ENCODE assay signal across 1 cellular context in the genomic region with DNA sequence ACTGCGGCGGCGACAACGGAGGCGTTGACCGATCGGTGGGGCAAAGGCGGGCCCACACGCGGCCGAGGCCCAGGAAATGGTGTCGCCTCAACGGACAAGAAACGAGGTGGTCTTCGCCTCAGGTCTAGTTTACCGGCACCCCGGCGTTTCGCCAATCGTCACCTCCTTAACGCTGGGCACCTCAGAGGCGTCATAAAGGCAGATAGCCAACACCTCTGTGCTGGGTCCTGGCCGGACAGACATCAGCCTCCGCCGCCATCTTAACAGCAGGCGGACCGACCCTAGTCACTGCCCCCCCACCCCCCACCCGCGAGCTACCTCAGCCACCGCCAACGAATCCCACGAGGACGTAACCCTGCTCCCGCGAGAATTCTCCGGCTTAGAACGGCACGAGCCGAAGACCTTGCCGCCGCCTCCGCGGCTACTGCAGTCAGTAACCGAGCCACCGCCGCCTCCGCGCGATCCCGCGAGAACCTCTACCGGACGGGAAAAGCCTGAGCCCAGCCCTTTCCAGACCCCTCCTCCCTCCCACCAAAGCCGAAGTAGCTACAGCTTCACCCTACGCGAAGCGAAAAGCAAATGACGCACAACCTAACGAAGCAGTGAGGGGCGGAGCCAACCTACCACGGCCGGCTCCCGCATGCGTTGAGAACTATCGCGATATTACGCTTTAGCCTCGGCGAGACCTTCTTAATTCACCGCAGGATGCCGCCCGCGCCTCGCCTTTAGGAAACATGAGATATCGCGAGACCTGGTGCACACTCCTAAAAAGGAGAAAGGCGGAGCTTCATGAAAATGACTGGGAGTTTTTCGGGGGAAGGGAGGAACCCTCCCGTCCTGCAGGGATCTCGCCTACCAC.
TF ChIP-seq lines count a peak whose summit lies in the region.

No MANE protein-coding gene starts in this region.

TF ChIP-seq in HepG2, 621 proteins besides CTCF, POLR2A, EP300 and RAD21 (continued from another document and continues in another):
- TF ChIP-seq, protein P1, sequence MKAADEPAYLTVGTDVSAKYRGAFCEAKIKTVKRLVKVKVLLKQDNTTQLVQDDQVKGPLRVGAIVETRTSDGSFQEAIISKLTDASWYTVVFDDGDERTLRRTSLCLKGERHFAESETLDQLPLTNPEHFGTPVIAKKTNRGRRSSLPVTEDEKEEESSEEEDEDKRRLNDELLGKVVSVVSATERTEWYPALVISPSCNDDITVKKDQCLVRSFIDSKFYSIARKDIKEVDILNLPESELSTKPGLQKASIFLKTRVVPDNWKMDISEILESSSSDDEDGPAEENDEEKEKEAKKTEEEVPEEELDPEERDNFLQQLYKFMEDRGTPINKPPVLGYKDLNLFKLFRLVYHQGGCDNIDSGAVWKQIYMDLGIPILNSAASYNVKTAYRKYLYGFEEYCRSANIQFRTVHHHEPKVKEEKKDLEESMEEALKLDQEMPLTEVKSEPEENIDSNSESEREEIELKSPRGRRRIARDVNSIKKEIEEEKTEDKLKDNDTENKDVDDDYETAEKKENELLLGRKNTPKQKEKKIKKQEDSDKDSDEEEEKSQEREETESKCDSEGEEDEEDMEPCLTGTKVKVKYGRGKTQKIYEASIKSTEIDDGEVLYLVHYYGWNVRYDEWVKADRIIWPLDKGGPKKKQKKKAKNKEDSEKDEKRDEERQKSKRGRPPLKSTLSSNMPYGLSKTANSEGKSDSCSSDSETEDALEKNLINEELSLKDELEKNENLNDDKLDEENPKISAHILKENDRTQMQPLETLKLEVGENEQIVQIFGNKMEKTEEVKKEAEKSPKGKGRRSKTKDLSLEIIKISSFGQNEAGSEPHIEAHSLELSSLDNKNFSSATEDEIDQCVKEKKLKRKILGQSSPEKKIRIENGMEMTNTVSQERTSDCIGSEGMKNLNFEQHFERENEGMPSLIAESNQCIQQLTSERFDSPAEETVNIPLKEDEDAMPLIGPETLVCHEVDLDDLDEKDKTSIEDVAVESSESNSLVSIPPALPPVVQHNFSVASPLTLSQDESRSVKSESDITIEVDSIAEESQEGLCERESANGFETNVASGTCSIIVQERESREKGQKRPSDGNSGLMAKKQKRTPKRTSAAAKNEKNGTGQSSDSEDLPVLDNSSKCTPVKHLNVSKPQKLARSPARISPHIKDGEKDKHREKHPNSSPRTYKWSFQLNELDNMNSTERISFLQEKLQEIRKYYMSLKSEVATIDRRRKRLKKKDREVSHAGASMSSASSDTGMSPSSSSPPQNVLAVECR (CRISPR knock-in tag; IDR thresholded peaks at IDR 0.05; ENCODE audit: borderline replicate concordance), result peak; percentile 50; the same call in 1 of the 2 replicates
- TF ChIP-seq, protein P2, sequence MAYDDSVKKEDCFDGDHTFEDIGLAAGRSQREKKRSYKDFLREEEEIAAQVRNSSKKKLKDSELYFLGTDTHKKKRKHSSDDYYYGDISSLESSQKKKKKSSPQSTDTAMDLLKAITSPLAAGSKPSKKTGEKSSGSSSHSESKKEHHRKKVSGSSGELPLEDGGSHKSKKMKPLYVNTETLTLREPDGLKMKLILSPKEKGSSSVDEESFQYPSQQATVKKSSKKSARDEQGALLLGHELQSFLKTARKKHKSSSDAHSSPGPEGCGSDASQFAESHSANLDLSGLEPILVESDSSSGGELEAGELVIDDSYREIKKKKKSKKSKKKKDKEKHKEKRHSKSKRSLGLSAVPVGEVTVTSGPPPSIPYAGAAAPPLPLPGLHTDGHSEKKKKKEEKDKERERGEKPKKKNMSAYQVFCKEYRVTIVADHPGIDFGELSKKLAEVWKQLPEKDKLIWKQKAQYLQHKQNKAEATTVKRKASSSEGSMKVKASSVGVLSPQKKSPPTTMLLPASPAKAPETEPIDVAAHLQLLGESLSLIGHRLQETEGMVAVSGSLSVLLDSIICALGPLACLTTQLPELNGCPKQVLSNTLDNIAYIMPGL (CRISPR knock-in tag; IDR thresholded peaks at IDR 0.05; ENCODE audit: borderline replicate concordance in 1 of 2, low read depth in 1 of 2), result peak; percentile 47 to 59; a peak in 3 of 4 replicates
- TF ChIP-seq ATRX (CRISPR knock-in tag; IDR thresholded peaks at IDR 0.05; ENCODE audit: borderline replicate concordance), result no peak
- TF ChIP-seq, protein P3, sequence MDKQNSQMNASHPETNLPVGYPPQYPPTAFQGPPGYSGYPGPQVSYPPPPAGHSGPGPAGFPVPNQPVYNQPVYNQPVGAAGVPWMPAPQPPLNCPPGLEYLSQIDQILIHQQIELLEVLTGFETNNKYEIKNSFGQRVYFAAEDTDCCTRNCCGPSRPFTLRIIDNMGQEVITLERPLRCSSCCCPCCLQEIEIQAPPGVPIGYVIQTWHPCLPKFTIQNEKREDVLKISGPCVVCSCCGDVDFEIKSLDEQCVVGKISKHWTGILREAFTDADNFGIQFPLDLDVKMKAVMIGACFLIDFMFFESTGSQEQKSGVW (CRISPR knock-in tag; IDR thresholded peaks at IDR 0.05; ENCODE audit: borderline replicate concordance), result no peak
- TF ChIP-seq PAX8 (CRISPR knock-in tag; IDR thresholded peaks at IDR 0.05; ENCODE audit: borderline replicate concordance), result no peak
- peak; percentile 28; the same call in 1 of the 2 replicates for TF ChIP-seq DMAP1 (CRISPR knock-in tag; IDR thresholded peaks at IDR 0.05)
- TF ChIP-seq ZSCAN21 (CRISPR knock-in tag; IDR thresholded peaks at IDR 0.05; ENCODE audit: borderline replicate concordance), result peak; percentile 23; the same call in 1 of the 2 replicates
- TF ChIP-seq, protein P4, sequence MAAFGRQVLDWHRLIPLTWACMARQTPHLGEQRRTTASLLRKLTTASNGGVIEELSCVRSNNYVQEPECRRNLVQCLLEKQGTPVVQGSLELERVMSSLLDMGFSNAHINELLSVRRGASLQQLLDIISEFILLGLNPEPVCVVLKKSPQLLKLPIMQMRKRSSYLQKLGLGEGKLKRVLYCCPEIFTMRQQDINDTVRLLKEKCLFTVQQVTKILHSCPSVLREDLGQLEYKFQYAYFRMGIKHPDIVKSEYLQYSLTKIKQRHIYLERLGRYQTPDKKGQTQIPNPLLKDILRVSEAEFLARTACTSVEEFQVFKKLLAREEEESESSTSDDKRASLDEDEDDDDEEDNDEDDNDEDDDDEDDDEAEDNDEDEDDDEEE (CRISPR knock-in tag; IDR thresholded peaks at IDR 0.05), result 0 out of 2 replicates have a peak, but pooled peaks have one; percentile 52
- TF ChIP-seq PAWR (CRISPR knock-in tag; IDR thresholded peaks at IDR 0.05; ENCODE audit: borderline replicate concordance), result no peak
- TF ChIP-seq NFYB (CRISPR knock-in tag; IDR thresholded peaks at IDR 0.05), result no peak
- peak; percentile 93 for TF ChIP-seq KDM2A (CRISPR knock-in tag; IDR thresholded peaks at IDR 0.05; ENCODE audit: borderline replicate concordance, low read depth)
- TF ChIP-seq THAP11 (CRISPR knock-in tag; IDR thresholded peaks at IDR 0.05), result peak; percentile 67
- TF ChIP-seq ZNF235 (CRISPR knock-in tag; IDR thresholded peaks at IDR 0.05; ENCODE audit: borderline replicate concordance), result no peak
- TF ChIP-seq, protein P5, sequence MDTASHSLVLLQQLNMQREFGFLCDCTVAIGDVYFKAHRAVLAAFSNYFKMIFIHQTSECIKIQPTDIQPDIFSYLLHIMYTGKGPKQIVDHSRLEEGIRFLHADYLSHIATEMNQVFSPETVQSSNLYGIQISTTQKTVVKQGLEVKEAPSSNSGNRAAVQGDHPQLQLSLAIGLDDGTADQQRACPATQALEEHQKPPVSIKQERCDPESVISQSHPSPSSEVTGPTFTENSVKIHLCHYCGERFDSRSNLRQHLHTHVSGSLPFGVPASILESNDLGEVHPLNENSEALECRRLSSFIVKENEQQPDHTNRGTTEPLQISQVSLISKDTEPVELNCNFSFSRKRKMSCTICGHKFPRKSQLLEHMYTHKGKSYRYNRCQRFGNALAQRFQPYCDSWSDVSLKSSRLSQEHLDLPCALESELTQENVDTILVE (CRISPR knock-in tag; IDR thresholded peaks at IDR 0.05), result peak; percentile 20; the same call in 1 of the 2 replicates
- peak; percentile 22; the same call in 1 of the 2 replicates for TF ChIP-seq HDAC1 (CRISPR knock-in tag; IDR thresholded peaks at IDR 0.05)
- TF ChIP-seq ZNF564 (CRISPR knock-in tag; IDR thresholded peaks at IDR 0.05), result no peak
- TF ChIP-seq, protein P6, sequence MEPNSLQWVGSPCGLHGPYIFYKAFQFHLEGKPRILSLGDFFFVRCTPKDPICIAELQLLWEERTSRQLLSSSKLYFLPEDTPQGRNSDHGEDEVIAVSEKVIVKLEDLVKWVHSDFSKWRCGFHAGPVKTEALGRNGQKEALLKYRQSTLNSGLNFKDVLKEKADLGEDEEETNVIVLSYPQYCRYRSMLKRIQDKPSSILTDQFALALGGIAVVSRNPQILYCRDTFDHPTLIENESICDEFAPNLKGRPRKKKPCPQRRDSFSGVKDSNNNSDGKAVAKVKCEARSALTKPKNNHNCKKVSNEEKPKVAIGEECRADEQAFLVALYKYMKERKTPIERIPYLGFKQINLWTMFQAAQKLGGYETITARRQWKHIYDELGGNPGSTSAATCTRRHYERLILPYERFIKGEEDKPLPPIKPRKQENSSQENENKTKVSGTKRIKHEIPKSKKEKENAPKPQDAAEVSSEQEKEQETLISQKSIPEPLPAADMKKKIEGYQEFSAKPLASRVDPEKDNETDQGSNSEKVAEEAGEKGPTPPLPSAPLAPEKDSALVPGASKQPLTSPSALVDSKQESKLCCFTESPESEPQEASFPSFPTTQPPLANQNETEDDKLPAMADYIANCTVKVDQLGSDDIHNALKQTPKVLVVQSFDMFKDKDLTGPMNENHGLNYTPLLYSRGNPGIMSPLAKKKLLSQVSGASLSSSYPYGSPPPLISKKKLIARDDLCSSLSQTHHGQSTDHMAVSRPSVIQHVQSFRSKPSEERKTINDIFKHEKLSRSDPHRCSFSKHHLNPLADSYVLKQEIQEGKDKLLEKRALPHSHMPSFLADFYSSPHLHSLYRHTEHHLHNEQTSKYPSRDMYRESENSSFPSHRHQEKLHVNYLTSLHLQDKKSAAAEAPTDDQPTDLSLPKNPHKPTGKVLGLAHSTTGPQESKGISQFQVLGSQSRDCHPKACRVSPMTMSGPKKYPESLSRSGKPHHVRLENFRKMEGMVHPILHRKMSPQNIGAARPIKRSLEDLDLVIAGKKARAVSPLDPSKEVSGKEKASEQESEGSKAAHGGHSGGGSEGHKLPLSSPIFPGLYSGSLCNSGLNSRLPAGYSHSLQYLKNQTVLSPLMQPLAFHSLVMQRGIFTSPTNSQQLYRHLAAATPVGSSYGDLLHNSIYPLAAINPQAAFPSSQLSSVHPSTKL (CRISPR knock-in tag; IDR thresholded peaks at IDR 0.05), result 0 out of 2 replicates have a peak, but pooled peaks have one; percentile 6
- TF ChIP-seq ZNF264 (CRISPR knock-in tag; IDR thresholded peaks at IDR 0.05), result 0 out of 2 replicates have a peak, but pooled peaks have one; percentile 41
- TF ChIP-seq, protein P7, sequence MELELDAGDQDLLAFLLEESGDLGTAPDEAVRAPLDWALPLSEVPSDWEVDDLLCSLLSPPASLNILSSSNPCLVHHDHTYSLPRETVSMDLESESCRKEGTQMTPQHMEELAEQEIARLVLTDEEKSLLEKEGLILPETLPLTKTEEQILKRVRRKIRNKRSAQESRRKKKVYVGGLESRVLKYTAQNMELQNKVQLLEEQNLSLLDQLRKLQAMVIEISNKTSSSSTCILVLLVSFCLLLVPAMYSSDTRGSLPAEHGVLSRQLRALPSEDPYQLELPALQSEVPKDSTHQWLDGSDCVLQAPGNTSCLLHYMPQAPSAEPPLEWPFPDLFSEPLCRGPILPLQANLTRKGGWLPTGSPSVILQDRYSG (CRISPR knock-in tag; IDR thresholded peaks at IDR 0.05), result no peak
- TF ChIP-seq, protein P8, sequence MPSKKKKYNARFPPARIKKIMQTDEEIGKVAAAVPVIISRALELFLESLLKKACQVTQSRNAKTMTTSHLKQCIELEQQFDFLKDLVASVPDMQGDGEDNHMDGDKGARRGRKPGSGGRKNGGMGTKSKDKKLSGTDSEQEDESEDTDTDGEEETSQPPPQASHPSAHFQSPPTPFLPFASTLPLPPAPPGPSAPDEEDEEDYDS (CRISPR knock-in tag; IDR thresholded peaks at IDR 0.05), result peak; percentile 61
- TF ChIP-seq ELF1 (CRISPR knock-in tag; IDR thresholded peaks at IDR 0.05), result 0 out of 2 replicates have a peak, but pooled peaks have one; percentile 5
- peak; percentile 86; the same call in 1 of the 2 replicates for TF ChIP-seq NAIF1 (CRISPR knock-in tag; IDR thresholded peaks at IDR 0.05; ENCODE audit: borderline replicate concordance)
- TF ChIP-seq KLF6 (CRISPR knock-in tag; IDR thresholded peaks at IDR 0.05), result no peak
- no peak for TF ChIP-seq ZMAT3 (CRISPR knock-in tag; conservative IDR thresholded peaks at IDR 0.05)
- peak; percentile 29 for TF ChIP-seq ZNF883 (CRISPR knock-in tag; IDR thresholded peaks at IDR 0.05; ENCODE audit: not compliant biosample characterization)
- TF ChIP-seq, protein P9, sequence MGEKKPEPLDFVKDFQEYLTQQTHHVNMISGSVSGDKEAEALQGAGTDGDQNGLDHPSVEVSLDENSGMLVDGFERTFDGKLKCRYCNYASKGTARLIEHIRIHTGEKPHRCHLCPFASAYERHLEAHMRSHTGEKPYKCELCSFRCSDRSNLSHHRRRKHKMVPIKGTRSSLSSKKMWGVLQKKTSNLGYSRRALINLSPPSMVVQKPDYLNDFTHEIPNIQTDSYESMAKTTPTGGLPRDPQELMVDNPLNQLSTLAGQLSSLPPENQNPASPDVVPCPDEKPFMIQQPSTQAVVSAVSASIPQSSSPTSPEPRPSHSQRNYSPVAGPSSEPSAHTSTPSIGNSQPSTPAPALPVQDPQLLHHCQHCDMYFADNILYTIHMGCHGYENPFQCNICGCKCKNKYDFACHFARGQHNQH (CRISPR knock-in tag; IDR thresholded peaks at IDR 0.05), result 0 out of 2 replicates have a peak, but pooled peaks have one; percentile 21
- TF ChIP-seq EEA1 (CRISPR knock-in tag; IDR thresholded peaks at IDR 0.05; ENCODE audit: borderline replicate concordance), result no peak
- TF ChIP-seq, protein P10, sequence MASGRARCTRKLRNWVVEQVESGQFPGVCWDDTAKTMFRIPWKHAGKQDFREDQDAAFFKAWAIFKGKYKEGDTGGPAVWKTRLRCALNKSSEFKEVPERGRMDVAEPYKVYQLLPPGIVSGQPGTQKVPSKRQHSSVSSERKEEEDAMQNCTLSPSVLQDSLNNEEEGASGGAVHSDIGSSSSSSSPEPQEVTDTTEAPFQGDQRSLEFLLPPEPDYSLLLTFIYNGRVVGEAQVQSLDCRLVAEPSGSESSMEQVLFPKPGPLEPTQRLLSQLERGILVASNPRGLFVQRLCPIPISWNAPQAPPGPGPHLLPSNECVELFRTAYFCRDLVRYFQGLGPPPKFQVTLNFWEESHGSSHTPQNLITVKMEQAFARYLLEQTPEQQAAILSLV (CRISPR knock-in tag; IDR thresholded peaks at IDR 0.05; ENCODE audit: borderline replicate concordance), result 0 out of 2 replicates have a peak, but pooled peaks have one; percentile 7
